Comparison of ENCODE assay signal across 1 cellular context in the genomic region with DNA sequence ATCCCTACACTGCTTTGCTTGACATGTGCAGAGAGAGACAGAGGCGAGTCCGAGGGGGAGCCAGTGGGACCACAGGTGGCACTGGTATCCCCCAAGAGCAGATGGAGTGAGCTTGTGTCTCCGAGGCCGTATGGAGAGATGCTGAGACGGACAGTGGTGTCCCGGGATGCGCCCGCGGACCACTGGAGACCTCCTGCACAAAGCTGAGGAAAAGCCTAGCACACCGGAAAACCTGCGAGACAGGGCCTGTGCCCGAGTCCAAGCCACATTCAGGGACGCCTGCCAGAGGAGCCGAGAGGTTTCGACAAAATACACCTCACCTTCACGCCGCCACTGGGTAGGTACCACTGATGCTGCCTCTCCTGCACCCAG.
TF ChIP-seq lines count a peak whose summit lies in the region.

No MANE protein-coding gene starts in this region.

TF ChIP-seq in liver, 16 proteins besides CTCF, POLR2A, EP300 and RAD21 (continued from another document):
- TF ChIP-seq HNF4A (conservative IDR thresholded peaks at IDR 0.05), result no peak
- TF ChIP-seq EGR1 (IDR thresholded peaks at IDR 0.05; ENCODE audit: low read depth in 2 of 2), result no peak
- TF ChIP-seq, protein P1, sequence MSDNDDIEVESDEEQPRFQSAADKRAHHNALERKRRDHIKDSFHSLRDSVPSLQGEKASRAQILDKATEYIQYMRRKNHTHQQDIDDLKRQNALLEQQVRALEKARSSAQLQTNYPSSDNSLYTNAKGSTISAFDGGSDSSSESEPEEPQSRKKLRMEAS (IDR thresholded peaks at IDR 0.05), result no peak
- TF ChIP-seq SP1 (IDR thresholded peaks at IDR 0.05), result no peak
- TF ChIP-seq HNF4G (IDR thresholded peaks at IDR 0.05), result no peak
